ENCODE assay signal across 10 cellular contexts in the genomic region with DNA sequence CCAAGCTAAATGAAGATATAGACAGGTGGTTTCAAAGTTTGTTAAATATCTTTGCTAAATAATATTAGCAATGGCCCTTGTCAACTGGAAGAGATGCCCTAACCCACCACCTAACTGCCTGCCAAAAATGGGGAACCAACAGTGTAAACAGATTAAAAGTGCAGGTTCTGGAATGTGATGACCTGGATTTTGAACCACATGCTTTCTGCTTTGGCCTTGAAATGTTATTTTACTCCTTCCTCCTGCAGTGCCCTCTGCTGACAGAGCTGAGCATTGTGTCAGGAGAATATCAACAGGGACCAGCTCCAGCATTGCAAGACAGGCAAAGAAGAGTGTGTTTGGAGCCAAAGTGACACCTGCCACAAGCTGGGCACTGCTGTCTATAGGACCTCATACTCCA.
A peak's percentile ranks its signal among the peaks of the same experiment; 100 is the strongest.
DNase-seq lines count a peak whose midpoint lies in the region; TF ChIP-seq lines count a peak whose summit lies in the region.
"Had no signal": no experiment of that assay in that cellular context is flagged by ENCODE, and none has a peak within 500 bp of the region (broad histone marks: within the 10 kb centered on the region; RNA-seq: fewer than 3 reads in every experiment).

No MANE protein-coding gene starts in this region.

- H3K27ac Mint-ChIP-seq in nephron progenitor cell: no peak overlapping the region
- H3K27ac Mint-ChIP-seq in progenitor cell of endocrine pancreas: no peak overlapping the region
- H3K27ac Mint-ChIP-seq: activated naive CD4-positive, alpha-beta T cell treated with anti-CD3 and anti-CD28 coated beads, Interleukin-2, amount 50 U/mL, for 24 hours; stimulated activated naive B cell treated with anti-CD40 and anti-IgM and Interleukin-4, amounts not matched to agents 10 μg/mL and 1 μg/mL and 100 μg/mL, for 72 hours had no signal

- no peak overlapping the region for H3K27ac ChIP-seq in OCI-LY3 (ENCODE audit: low read length)

- H3K4me1 ChIP-seq in OCI-LY3 (ENCODE audit: low read length): no peaks in the 10 kb centered on the region

- H3K4me3 Mint-ChIP-seq in nephron progenitor cell (no peak overlapping the region), progenitor cell of endocrine pancreas (ENCODE audit: low read depth) (no peak overlapping the region)
- H3K4me3 Mint-ChIP-seq: activated naive CD4-positive, alpha-beta T cell treated with anti-CD3 and anti-CD28 coated beads, Interleukin-2, amount 50 U/mL, for 24 hours; stimulated activated naive B cell treated with anti-CD40 and anti-IgM and Interleukin-4, amounts not matched to agents 10 μg/mL and 1 μg/mL and 100 μg/mL, for 72 hours had no signal

- H3K27me3 ChIP-seq in OCI-LY3 (ENCODE audit: low read depth, low read length): peaks cover 5% of the 10 kb centered on the region; the same call in 1 of the 2 replicates

- H3K9me3 Mint-ChIP-seq in nephron progenitor cell (peaks cover 45% of the 10 kb centered on the region), progenitor cell of endocrine pancreas (ENCODE audit: low read depth) (peaks cover 8% of the 10 kb centered on the region)

- H3K27me3 Mint-ChIP-seq in nephron progenitor cell (ENCODE audit: low read depth, poor library complexity) (peaks cover 6% of the 10 kb centered on the region), progenitor cell of endocrine pancreas (no peaks in the 10 kb centered on the region)

- no peaks in the 10 kb centered on the region for H3K9me3 ChIP-seq in OCI-LY3 (ENCODE audit: insufficient read depth, low read length)

- no peak overlapping the region for H2AFZ ChIP-seq in OCI-LY3 (ENCODE audit: low read depth, low read length)

- no peaks in the 10 kb centered on the region for H3K36me3 ChIP-seq in OCI-LY3 (replicated peaks; ENCODE audit: low read depth, low read length)

- H3K4me1 Mint-ChIP-seq in nephron progenitor cell (peaks cover 6% of the 10 kb centered on the region), progenitor cell of endocrine pancreas (ENCODE audit: low read depth) (no peaks in the 10 kb centered on the region)

- H3K4me2 ChIP-seq in OCI-LY3 (ENCODE audit: low read length): no peak overlapping the region

- H3K9ac ChIP-seq in OCI-LY3 (ENCODE audit: low read length): no peak overlapping the region

- H3K4me3 ChIP-seq in OCI-LY3 (ENCODE audit: low read length) (no peak overlapping the region), fibroblast of pulmonary artery (replicated peaks; ENCODE audit: low read depth, low read length) (no peak overlapping the region)

- peak; percentile 62 to 71 for DNase-seq in AML-193 (lab: John Stamatoyannopoulos, UW)
- DNase-seq in fibroblast of pulmonary artery (ENCODE audit: low read depth): no peak
- DNase-seq in NCI-H1092 treated with DMSO at 0.1 percent for 48 hours (lab: John Stamatoyannopoulos, UW): no peak
- no peak for DNase-seq in nephron progenitor cell
- no peak for DNase-seq in progenitor cell of endocrine pancreas (ENCODE audit: low spot score, unreplicated experiment)
- DNase-seq in iPS-NIHi7 (ENCODE audit: extremely low spot score): no peak
- DNase-seq: stimulated activated naive B cell treated with anti-CD40 and anti-IgM and Interleukin-4, amounts not matched to agents 10 μg/mL and 1 μg/mL and 100 μg/mL, for 72 hours had no signal

- TF ChIP-seq CTCF in GM12873 (IDR thresholded peaks at IDR 0.05; ENCODE audit: insufficient read depth, low read depth, low read length, missing control alignments) (peak; percentile 52), OCI-LY3 (IDR thresholded peaks at IDR 0.05; ENCODE audit: low read depth, low read length) (peak; percentile 28), fibroblast of pulmonary artery (IDR thresholded peaks at IDR 0.05; ENCODE audit: low read length, missing control alignments) (peak; percentile 26), nephron progenitor cell (IDR thresholded peaks at IDR 0.05) (no peak), progenitor cell of endocrine pancreas (IDR thresholded peaks at IDR 0.05; ENCODE audit: unreplicated experiment) (no peak)

- H4K20me1 ChIP-seq in OCI-LY3 (ENCODE audit: insufficient read depth, low read length): no peaks in the 10 kb centered on the region

- H3K36me3 Mint-ChIP-seq in nephron progenitor cell (ENCODE audit: low read depth): no peaks in the 10 kb centered on the region
- H3K36me3 Mint-ChIP-seq in progenitor cell of endocrine pancreas (ENCODE audit: insufficient read depth): peaks cover 2% of the 10 kb centered on the region

- no peaks in the 10 kb centered on the region for H3K79me2 ChIP-seq in OCI-LY3 (ENCODE audit: low read length)

Comparison
In these comparisons a context has a peak if more than half of its experiments do, and no peak if none do; other contexts are left out.
1. DNase-seq: peak in AML-193 (2 of 2); none in fibroblast of pulmonary artery (single experiment), NCI-H1092 treated with DMSO at 0.1 percent for 48 hours (single experiment), nephron progenitor cell (single experiment), progenitor cell of endocrine pancreas (single experiment) and iPS-NIHi7 (single experiment).
2. CTCF ChIP-seq: peak in GM12873 (single experiment), OCI-LY3 (single experiment) and fibroblast of pulmonary artery (single experiment); none in nephron progenitor cell (single experiment) and progenitor cell of endocrine pancreas (single experiment).